ENCODE assay signal across 24 cellular contexts in the genomic region with DNA sequence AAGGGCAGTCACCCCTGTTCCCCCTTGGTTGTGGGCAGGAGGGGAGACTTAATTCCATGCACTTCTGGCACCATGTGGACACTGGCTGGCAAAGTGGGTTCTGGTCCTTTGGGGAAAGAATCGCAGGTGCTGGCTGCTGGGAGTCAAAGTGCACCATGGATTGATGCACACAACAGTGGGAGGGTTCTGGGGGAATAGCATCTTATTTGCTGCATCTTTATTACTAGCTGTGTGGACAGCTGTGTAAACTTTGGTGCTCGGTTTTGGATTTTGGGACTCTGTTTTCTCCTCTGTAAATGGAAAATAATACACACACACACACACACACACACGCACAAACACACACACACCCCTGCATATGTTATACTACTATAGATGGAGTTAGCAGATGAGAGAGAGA. TPM values are rescaled to one million over a fixed set of nuclear protein-coding genes. Genes with fewer than 3 reads are reported as not detected.
DNase-seq lines count a peak whose midpoint lies in the region; ATAC-seq and TF ChIP-seq lines count a peak whose summit lies in the region.
"Had no signal": no experiment of that assay in that cellular context is flagged by ENCODE, and none has a peak within 500 bp of the region (broad histone marks: within the 10 kb centered on the region; RNA-seq: fewer than 3 reads in every experiment).

No MANE protein-coding gene starts in this region.

- H3K4me3 ChIP-seq in fibroblast of villous mesenchyme (ENCODE audit: low read depth, low read length), result peak overlapping the region; percentile 76
- H3K4me3 ChIP-seq: SJSA1 had no signal

- ATAC-seq in HG03442 (IDR thresholded peaks at IDR 0.05; ENCODE audit: unreplicated experiment) (no peak), GM19351 (IDR thresholded peaks at IDR 0.05; ENCODE audit: unreplicated experiment) (no peak)
- ATAC-seq: HCT116 had no signal

- TF ChIP-seq CTCF in fibroblast of villous mesenchyme (IDR thresholded peaks at IDR 0.05; ENCODE audit: insufficient read depth, low read depth, low read length), result no peak

- DNase-seq in DMS53 (lab: John Stamatoyannopoulos, UW) (peak; percentile 36), DMS53 treated with DMSO at 0.1 percent for 48 hours (lab: John Stamatoyannopoulos, UW; ENCODE audit: unreplicated experiment) (no peak), COR-L47 (lab: John Stamatoyannopoulos, UW) (peak; percentile 7), NCI-H774 (lab: John Stamatoyannopoulos, UW) (peak; percentile 29), fibroblast of villous mesenchyme (ENCODE audit: low read depth) (no peak), A172 (ENCODE audit: low spot score) (no peak)
- DNase-seq: 8988T; AML-193; C1 segment of cervical spinal cord; CD8-positive, alpha-beta memory T cell; Kasumi-1; NCI-H1417 treated with DMSO at 0.1 percent for 48 hours; NCI-H2029; NCI-H446 treated with DMSO at 0.1 percent for 48 hours; NCI-H526 treated with DMSO at 0.1 percent for 48 hours; Peyer's patch; T-helper 1 cell had no signal

RNA-seq across cellular contexts. Expression of gene HSD17B2, which starts 3.9 kb away (rescaled TPM):
- total RNA-seq in fibroblast of villous mesenchyme, result 8.7 and 9.5 TPM in 2 replicates
- total RNA-seq in A172 (2014; rRNA removed; shearing (Covaris generic)), result 0.91 TPM in 1 of 2 replicates, not detected in the other
- total RNA-seq: CD8-positive, alpha-beta memory T cell; H1; OCI-LY7 had no signal

RNA-seq across cellular contexts. Expression of gene SDR42E1, which starts 27.7 kb away (rescaled TPM):
- 2.6 TPM in 2 replicates for total RNA-seq in fibroblast of villous mesenchyme
- total RNA-seq in A172 (2014; rRNA removed; shearing (Covaris generic)), result 0.03 and 0.14 TPM in 2 replicates
- total RNA-seq: G401, H1, SJSA1 had no signal

Comparison
In these comparisons a context has a peak if more than half of its experiments do, and no peak if none do; other contexts are left out.
1. DNase-seq: peak in DMS53 (single experiment), COR-L47 (single experiment) and NCI-H774 (single experiment); none in DMS53 treated with DMSO at 0.1 percent for 48 hours (single experiment), fibroblast of villous mesenchyme (single experiment) and A172 (single experiment).